26 cellular contexts compared by ENCODE assay signal in the genomic region with DNA sequence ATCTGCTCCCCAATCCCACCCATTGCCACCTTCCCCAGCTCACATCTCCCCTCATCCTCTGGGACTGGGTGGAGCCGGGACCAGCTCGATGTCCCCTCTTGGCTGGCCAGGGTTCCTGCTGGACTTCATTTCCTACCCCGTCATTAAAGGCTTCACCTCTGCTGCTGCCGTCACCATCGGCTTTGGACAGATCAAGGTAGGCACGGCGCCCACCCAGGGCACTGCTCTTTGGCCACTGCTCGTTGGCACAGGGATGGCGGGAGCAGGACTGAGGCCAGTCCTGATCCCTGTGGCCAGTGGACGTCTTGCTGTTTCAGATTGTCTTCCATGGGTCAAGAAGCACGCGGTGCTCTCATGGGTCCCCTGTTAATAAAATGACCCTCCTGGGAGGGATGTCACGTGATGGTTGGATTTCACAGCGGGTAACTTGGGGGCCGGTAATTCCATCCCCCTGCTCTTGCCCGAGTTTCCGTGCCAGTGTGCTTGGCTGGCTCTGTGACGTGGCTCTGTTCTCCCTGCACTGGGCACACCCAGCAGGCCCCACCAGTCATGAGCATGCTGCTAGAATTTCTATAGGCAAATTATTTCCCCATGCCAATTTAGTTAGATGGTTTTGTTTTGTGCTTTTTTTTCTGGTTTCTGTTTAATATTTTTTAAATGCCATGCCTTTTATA. TPM values are rescaled to one million over a fixed set of nuclear protein-coding genes. Genes with fewer than 3 reads are reported as not detected.
DNase-seq lines count a peak whose midpoint lies in the region; ATAC-seq, FAIRE-seq and TF ChIP-seq lines count a peak whose summit lies in the region.
"Had no signal": no experiment of that assay in that cellular context is flagged by ENCODE, and none has a peak within 500 bp of the region (broad histone marks: within the 10 kb centered on the region; RNA-seq: fewer than 3 reads in every experiment).

No MANE protein-coding gene starts in this region.

- H2BK12ac ChIP-seq in trophoblast cell (ENCODE audit: low read length): no peak overlapping the region

- no peak for TF ChIP-seq CTCF in GM23338 (conservative IDR thresholded peaks at IDR 0.05; ENCODE audit: low read depth in 2 of 2)
- TF ChIP-seq CTCF in endodermal cell (conservative IDR thresholded peaks at IDR 0.05): no peak
- TF ChIP-seq CTCF in D721Med (IDR thresholded peaks at IDR 0.05; ENCODE audit: insufficient read depth, missing control alignments): no peak
- TF ChIP-seq CTCF in lower lobe of right lung (IDR thresholded peaks at IDR 0.05): no peak

- H4K91ac ChIP-seq in trophoblast cell (ENCODE audit: low read depth, low read length): no peak overlapping the region

- H3K9me3 Mint-ChIP-seq in activated T-cell treated with anti-CD3 and anti-CD28 coated beads, Interleukin-2, amount 50 U/mL, for 4 hours: no peaks in the 10 kb centered on the region
- H3K9me3 Mint-ChIP-seq in GM23338 (no peaks in the 10 kb centered on the region; the same call in 2 of the 3 replicates), endodermal cell (no peaks in the 10 kb centered on the region)
- H3K9me3 Mint-ChIP-seq: activated B cell treated with CpG ODN at 0.5 μM for 24 hours; activated T-cell treated with anti-CD3 and anti-CD28 coated beads, Interleukin-2, amount 50 U/mL, for 72 hours had no signal

- H3K36me3 Mint-ChIP-seq in activated T-cell treated with anti-CD3 and anti-CD28 coated beads, Interleukin-2, amount 50 U/mL, for 4 hours (ENCODE audit: insufficient read depth): peaks cover 14% of the 10 kb centered on the region
- peaks cover 12% of the 10 kb centered on the region; the same call in 2 of the 3 replicates for H3K36me3 Mint-ChIP-seq in GM23338 (ENCODE audit: low read depth)
- peaks cover 25% of the 10 kb centered on the region for H3K36me3 Mint-ChIP-seq in endodermal cell (ENCODE audit: low read depth)

- peak overlapping the region; percentile 4 for H3K4me3 Mint-ChIP-seq in activated T-cell treated with anti-CD3 and anti-CD28 coated beads, Interleukin-2, amount 50 U/mL, for 4 hours
- peak overlapping the region; percentile 4; the same call in 1 of the 3 replicates for H3K4me3 Mint-ChIP-seq in GM23338
- H3K4me3 Mint-ChIP-seq in endodermal cell: peak overlapping the region; percentile 7
- H3K4me3 Mint-ChIP-seq: activated CD8-positive, alpha-beta T cell treated with anti-CD3 and anti-CD28 coated beads, Interleukin-2, amount 10 ng/mL, durations not matched to agents 7 days and 5 days had no signal

- H3K79me2 ChIP-seq in GM23338 (replicated peaks; ENCODE audit: insufficient read depth): peaks cover 7% of the 10 kb centered on the region; the same call in 1 of the 2 replicates
- H3K79me2 ChIP-seq in trophoblast cell (ENCODE audit: control insufficient read depth, insufficient read depth, low read length, poor library complexity): peaks cover 10% of the 10 kb centered on the region

- H3K27me3 Mint-ChIP-seq in activated T-cell treated with anti-CD3 and anti-CD28 coated beads, Interleukin-2, amount 50 U/mL, for 4 hours (ENCODE audit: low read depth): no peaks in the 10 kb centered on the region
- H3K27me3 Mint-ChIP-seq in GM23338 (ENCODE audit: insufficient read depth, low read depth, poor library complexity): peaks cover 6% of the 10 kb centered on the region
- H3K27me3 Mint-ChIP-seq in endodermal cell (ENCODE audit: insufficient read depth): no peaks in the 10 kb centered on the region
- H3K27me3 Mint-ChIP-seq: activated B cell treated with CpG ODN at 0.5 μM for 24 hours had no signal

- WGBS in endodermal cell (ENCODE audit: insufficient coverage in 1 of 2, insufficient read length in 1 of 2), 2 experiments: 96 to 98% methylated on average over 18 of the region's 18 CpGs
- WGBS in trophoblast cell (ENCODE audit: extremely low coverage, insufficient coverage, insufficient read length): no CpG with 5 or more reads among the region's 18 CpGs

- no peaks in the 10 kb centered on the region for H3K36me3 ChIP-seq in GM23338 (ENCODE audit: insufficient read depth)
- H3K36me3 ChIP-seq in endodermal cell (ENCODE audit: control insufficient read depth, insufficient read depth, low read length): peaks cover 29% of the 10 kb centered on the region
- H3K36me3 ChIP-seq in trophoblast cell (ENCODE audit: control insufficient read depth in 1 of 2, insufficient read depth in 2 of 2, low read length in 2 of 2): peaks cover 21 to 24% of the 10 kb centered on the region in 2 experiments
- H3K36me3 ChIP-seq in lower lobe of right lung: peaks cover 19% of the 10 kb centered on the region
- H3K36me3 ChIP-seq: SJCRH30 had no signal

- H4K12ac ChIP-seq in trophoblast cell (ENCODE audit: low read depth, low read length): no peak overlapping the region

- H4K20me1 ChIP-seq in GM23338 (replicated peaks; ENCODE audit: insufficient read depth): no peaks in the 10 kb centered on the region

- H3K4me3 ChIP-seq in GM23338: no peak overlapping the region
- no peak overlapping the region for H3K4me3 ChIP-seq in endodermal cell (ENCODE audit: low read length)
- H3K4me3 ChIP-seq in trophoblast cell (ENCODE audit: low read depth, low read length): peak overlapping the region; percentile 29
- no peak overlapping the region for H3K4me3 ChIP-seq in lower lobe of right lung
- H3K4me3 ChIP-seq: adrenal gland, GM12878, MG63, mucosa of descending colon, SJCRH30, upper lobe of left lung had no signal

- no peak overlapping the region for H3K27ac ChIP-seq in GM23338 (ENCODE audit: low read depth)
- no peak overlapping the region for H3K27ac ChIP-seq in endodermal cell (ENCODE audit: low read depth, low read length)
- H3K27ac ChIP-seq in trophoblast cell (ENCODE audit: low read depth, low read length): no peak overlapping the region
- H3K27ac ChIP-seq in lower lobe of right lung: no peak overlapping the region
- H3K27ac ChIP-seq: adrenal gland, dorsolateral prefrontal cortex, SJCRH30, upper lobe of left lung had no signal

- no peak overlapping the region for H3K18ac ChIP-seq in trophoblast cell (ENCODE audit: low read length)

- intact Hi-C loops in lower lobe of right lung (cut with DNase I): no loop called here

- no peak for DNase-seq in activated T-cell treated with anti-CD3 and anti-CD28 coated beads, Interleukin-2, amount 50 U/mL, for 4 hours
- DNase-seq in activated T-cell treated with anti-CD3 and anti-CD28 coated beads, Interleukin-2, amount 50 U/mL, for 1 hour: no peak
- DNase-seq in GM23338 (ENCODE audit: low spot score): no peak
- no peak for DNase-seq in endodermal cell
- DNase-seq in trophoblast cell: no peak
- DNase-seq in D721Med (ENCODE audit: insufficient read length, low spot score): no peak
- DNase-seq in C1 segment of cervical spinal cord (lab: John Stamatoyannopoulos, UW): no peak
- no peak for DNase-seq in lower lobe of right lung
- DNase-seq: activated B cell treated with CpG ODN at 0.5 μM for 24 hours; activated CD8-positive, alpha-beta T cell treated with anti-CD3 and anti-CD28 coated beads, Interleukin-2, amount 10 ng/mL, durations not matched to agents 7 days and 5 days; activated T-cell treated with anti-CD3 and anti-CD28 coated beads, Interleukin-2, amount 50 U/mL, for 72 hours; adrenal gland; DMS53; dorsolateral prefrontal cortex; HCEC 1CT; MG63; NCI-H774; OCI-M1; SJCRH30; stimulated activated CD4-positive, alpha-beta T cell treated with anti-CD3 and anti-CD28 coated beads, Interleukin-1b, Interleukin-23, amount 100 ng/mL, for 48 hours; stimulated activated naive CD4-positive, alpha-beta T cell treated with Interleukin-2 at 50 U/mL for 16 hours; upper lobe of left lung had no signal

- H3K4me2 ChIP-seq in GM23338 (no peak overlapping the region), trophoblast cell (ENCODE audit: low read length) (no peak overlapping the region)

- no peaks in the 10 kb centered on the region for H3K9me2 ChIP-seq in GM23338 (ENCODE audit: insufficient read depth)

- no peak overlapping the region for H3K14ac ChIP-seq in trophoblast cell (ENCODE audit: low read length)

- H3K4ac ChIP-seq in trophoblast cell (ENCODE audit: low read depth, low read length): no peak overlapping the region

- H3K79me1 ChIP-seq in trophoblast cell (ENCODE audit: low read length): peaks cover 8% of the 10 kb centered on the region

- H3K27me3 ChIP-seq in GM23338 (ENCODE audit: insufficient read depth) (no peaks in the 10 kb centered on the region), endodermal cell (ENCODE audit: control insufficient read depth, insufficient read depth, low read length, poor library complexity, severe bottlenecking) (no peaks in the 10 kb centered on the region), trophoblast cell (ENCODE audit: insufficient read depth, low read length) (no peaks in the 10 kb centered on the region), lower lobe of right lung (ENCODE audit: low read depth) (no peaks in the 10 kb centered on the region)
- H3K27me3 ChIP-seq: adrenal gland, dorsolateral prefrontal cortex, MG63, SJCRH30, upper lobe of left lung had no signal

- H3K23ac ChIP-seq in trophoblast cell (ENCODE audit: low read length): no peak overlapping the region

- H3K4me1 ChIP-seq in GM23338 (ENCODE audit: insufficient read depth) (peaks cover 10% of the 10 kb centered on the region; the same call in 1 of the 2 replicates), endodermal cell (ENCODE audit: control insufficient read depth, insufficient read depth, low read length) (no peaks in the 10 kb centered on the region), trophoblast cell (ENCODE audit: control insufficient read depth in 1 of 2, insufficient read depth in 2 of 2, low read length in 2 of 2) (peaks cover 11 to 18% of the 10 kb centered on the region in 2 experiments), lower lobe of right lung (peaks cover 23% of the 10 kb centered on the region)

- H2AK5ac ChIP-seq in trophoblast cell (ENCODE audit: low read length): no peak overlapping the region

- H3K27ac Mint-ChIP-seq in GM23338 (no peak overlapping the region), endodermal cell (no peak overlapping the region)
- H3K27ac Mint-ChIP-seq: activated CD8-positive, alpha-beta T cell treated with anti-CD3 and anti-CD28 coated beads, Interleukin-2, amount 10 ng/mL, durations not matched to agents 7 days and 5 days; activated T-cell treated with anti-CD3 and anti-CD28 coated beads, Interleukin-2, amount 50 U/mL, for 72 hours had no signal

- no peak overlapping the region for H4K8ac ChIP-seq in trophoblast cell (ENCODE audit: low read depth, low read length)

- H3K9me3 ChIP-seq in endodermal cell (ENCODE audit: control insufficient read depth, low read length): no peaks in the 10 kb centered on the region
- peaks cover 5% of the 10 kb centered on the region for H3K9me3 ChIP-seq in trophoblast cell (ENCODE audit: insufficient read depth, low read depth, low read length)
- no peaks in the 10 kb centered on the region for H3K9me3 ChIP-seq in lower lobe of right lung
- H3K9me3 ChIP-seq: adrenal gland, MG63, mucosa of descending colon, SJCRH30, upper lobe of left lung had no signal

- H2BK120ac ChIP-seq in trophoblast cell (ENCODE audit: insufficient read depth, low read length, poor library complexity): no peak overlapping the region

- peaks cover 33% of the 10 kb centered on the region for H3K4me1 Mint-ChIP-seq in activated T-cell treated with anti-CD3 and anti-CD28 coated beads, Interleukin-2, amount 50 U/mL, for 4 hours (ENCODE audit: low read depth)
- H3K4me1 Mint-ChIP-seq in GM23338: peaks cover 33% of the 10 kb centered on the region
- H3K4me1 Mint-ChIP-seq in endodermal cell: peaks cover 17% of the 10 kb centered on the region

- no peak overlapping the region for H2AFZ ChIP-seq in GM23338
- H2AFZ ChIP-seq in trophoblast cell (ENCODE audit: insufficient read depth, low read length, poor library complexity): no peak overlapping the region

- peaks cover 7% of the 10 kb centered on the region; the same call in 1 of the 2 replicates for H3F3A ChIP-seq in GM23338 (replicated peaks; ENCODE audit: low read depth)

- no peak for ATAC-seq in activated T-cell treated with anti-CD3 and anti-CD28 coated beads, Interleukin-2, amount 50 U/mL, for 4 hours
- ATAC-seq in GM23338: no peak
- no peak for ATAC-seq in lower lobe of right lung
- ATAC-seq: activated CD8-positive, alpha-beta T cell treated with anti-CD3 and anti-CD28 coated beads, Interleukin-2, amount 10 ng/mL, durations not matched to agents 7 days and 5 days; activated T-cell treated with anti-CD3 and anti-CD28 coated beads, Interleukin-2, amount 50 U/mL, for 72 hours; GM12878; mucosa of descending colon had no signal

- no peak for FAIRE-seq in D721Med (lab: Jason Lieb, UNC)
- FAIRE-seq: A204.1 had no signal

- H3K9ac ChIP-seq in endodermal cell (ENCODE audit: extremely low read depth, low read length, poor library complexity, severe bottlenecking): no peak overlapping the region
- H3K9ac ChIP-seq in trophoblast cell (ENCODE audit: low read length): no peak overlapping the region

- H2BK5ac ChIP-seq in trophoblast cell (ENCODE audit: low read depth, low read length, poor library complexity): no peak overlapping the region

RNA-seq across cellular contexts. Expression of gene SLC26A11, which starts 3.1 kb away (rescaled TPM):
- 10 to 100 TPM; 15.8 to 16.5 (median 16.4) TPM for total RNA-seq in activated T-cell treated with anti-CD3 and anti-CD28 coated beads, Interleukin-2, amount 50 U/mL, for 4 hours
- total RNA-seq in GM23338 (2014; rRNA removed; shearing (Covaris generic)): 16.1 and 23.0 TPM in 2 replicates
- polyA plus RNA-seq in GM23338 (2016; fragmentation: Nextera tagmentation; extraction: Ambion mirVana): 10.8 and 10.9 TPM in 2 replicates
- 10 to 100 TPM; 43.7 to 48.2 TPM for total RNA-seq in endodermal cell
- polyA plus RNA-seq in endodermal cell (2013, experiment 1 of 2): 25.4 TPM
- 25.1 TPM for polyA plus RNA-seq in endodermal cell (2013, experiment 2 of 2)
- 18.0 and 19.3 TPM in 2 replicates for polyA plus RNA-seq in trophoblast cell (2013)
- 42.4 TPM for total RNA-seq in lower lobe of right lung

RNA-seq across cellular contexts. Expression of gene SGSH, which starts 3.1 kb away (rescaled TPM):
- 10 to 100 TPM; 18.9 to 25.2 (median 19.1) TPM for total RNA-seq in activated T-cell treated with anti-CD3 and anti-CD28 coated beads, Interleukin-2, amount 50 U/mL, for 4 hours
- 9.6 and 26.9 TPM in 2 replicates for total RNA-seq in GM23338 (2014; rRNA removed; shearing (Covaris generic))
- polyA plus RNA-seq in GM23338 (2016; fragmentation: Nextera tagmentation; extraction: Ambion mirVana): 17.5 and 18.6 TPM in 2 replicates
- 10 to 100 TPM; 40.4 to 42.5 TPM for total RNA-seq in endodermal cell
- 27.5 TPM for polyA plus RNA-seq in endodermal cell (2013, experiment 1 of 2)
- polyA plus RNA-seq in endodermal cell (2013, experiment 2 of 2): 21.8 TPM
- 12.4 and 13.7 TPM in 2 replicates for polyA plus RNA-seq in trophoblast cell (2013)
- total RNA-seq in lower lobe of right lung: 57.8 TPM

RNA-seq across cellular contexts. Expression of gene RNF213, which starts 37.4 kb away (rescaled TPM):
- 100 to 1,000 TPM; 205 to 289 (median 262) TPM for total RNA-seq in activated T-cell treated with anti-CD3 and anti-CD28 coated beads, Interleukin-2, amount 50 U/mL, for 4 hours
- 52.5 and 67.2 TPM in 2 replicates for total RNA-seq in GM23338 (2014; rRNA removed; shearing (Covaris generic))
- 21.2 and 21.9 TPM in 2 replicates for polyA plus RNA-seq in GM23338 (2016; fragmentation: Nextera tagmentation; extraction: Ambion mirVana)
- total RNA-seq in endodermal cell (100 to 1,000 TPM in 1 of 2 donors, 10 to 100 TPM in 1; 98.8 to 136 TPM), lower lobe of right lung (300 TPM)
- 30.0 TPM for polyA plus RNA-seq in endodermal cell (2013, experiment 1 of 2)
- polyA plus RNA-seq in endodermal cell (2013, experiment 2 of 2): 28.2 TPM
- 16.7 and 17.1 TPM in 2 replicates for polyA plus RNA-seq in trophoblast cell (2013)

RNA-seq across cellular contexts. Expression of gene CARD14, which starts 53.4 kb away (rescaled TPM):
- not detected for total RNA-seq in activated T-cell treated with anti-CD3 and anti-CD28 coated beads, Interleukin-2, amount 50 U/mL, for 4 hours
- 0.52 TPM in 1 of 2 replicates, not detected in the other for total RNA-seq in GM23338 (2014; rRNA removed; shearing (Covaris generic))
- 0.08 TPM in 1 of 2 replicates, not detected in the other for polyA plus RNA-seq in GM23338 (2016; fragmentation: Nextera tagmentation; extraction: Ambion mirVana)
- total RNA-seq in endodermal cell (under 1 TPM in 1 of 2 donors, not detected in 1; 0.31 TPM), lower lobe of right lung (0.50 TPM)
- polyA plus RNA-seq in endodermal cell (2013, experiment 1 of 2): 0.50 TPM
- 0.37 TPM for polyA plus RNA-seq in endodermal cell (2013, experiment 2 of 2)
- polyA plus RNA-seq in trophoblast cell (2013): 1.1 and 1.3 TPM in 2 replicates
- total RNA-seq: activated B cell treated with CpG ODN at 0.5 μM for 24 hours; activated CD8-positive, alpha-beta T cell treated with anti-CD3 and anti-CD28 coated beads, Interleukin-2, amount 10 ng/mL, durations not matched to agents 7 days and 5 days; GM12878 had no signal
- polyA plus RNA-seq: BJ had no signal
